Comparison of ENCODE assay signal across 8 cellular contexts in the genomic region with DNA sequence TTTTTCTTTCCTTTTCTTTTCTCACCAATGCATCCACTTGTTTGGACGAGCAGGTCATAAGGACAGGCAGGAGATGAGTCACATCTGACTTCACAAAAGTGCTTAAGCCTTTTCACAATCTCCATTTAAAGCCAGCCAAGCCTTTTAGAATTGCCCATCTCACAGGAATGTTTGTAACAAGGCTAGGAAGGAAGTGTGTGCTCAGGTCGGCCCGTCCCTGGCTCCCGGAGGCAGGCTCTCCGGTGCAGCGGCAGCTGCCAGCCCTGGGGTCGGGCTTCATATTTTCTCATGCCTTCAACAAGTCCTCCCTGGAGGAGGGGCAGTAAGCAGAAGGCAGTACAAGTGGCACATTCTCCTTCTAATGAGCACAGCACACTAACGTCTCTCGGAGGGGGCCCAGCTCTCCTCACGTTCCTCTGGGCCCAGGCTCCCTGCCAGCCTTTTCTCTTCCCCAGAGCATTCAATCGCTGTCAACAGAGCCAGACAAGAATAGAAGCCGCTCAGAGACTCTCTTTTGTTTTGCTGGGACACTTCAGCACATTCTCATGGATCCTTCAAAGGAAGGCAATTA.
DNase-seq lines count a peak whose midpoint lies in the region; ATAC-seq and TF ChIP-seq lines count a peak whose summit lies in the region.

No MANE protein-coding gene starts in this region.

- H3K4me3 Mint-ChIP-seq in T-cell: no peak overlapping the region

- intact Hi-C loops in esophagus squamous epithelium (cut with DNase I): no loop called here

- no peaks in the 10 kb centered on the region for H3K36me3 ChIP-seq in BLaER1
- no peaks in the 10 kb centered on the region for H3K36me3 ChIP-seq in esophagus squamous epithelium
- H3K36me3 ChIP-seq in neuronal stem cell (replicated peaks in 1 of 2; ENCODE audit: control insufficient read depth in 2 of 2, insufficient read depth in 2 of 2, low read length in 2 of 2): no peaks in the 10 kb centered on the region

- H4K20me1 ChIP-seq in BLaER1: no peaks in the 10 kb centered on the region

- peak; percentile 33 for DNase-seq in NCI-H774 (lab: John Stamatoyannopoulos, UW)
- no peak for DNase-seq in esophagus squamous epithelium (lab: John Stamatoyannopoulos, UW)
- peak; percentile 84 for DNase-seq in neuronal stem cell (ENCODE audit: low spot score)
- no peak for DNase-seq in activated effector memory CD4-positive, alpha-beta T cell treated with Interleukin-2 at 50 U/mL for 16 hours
- no peak for DNase-seq in T-cell
- DNase-seq in Kasumi-1 (lab: John Stamatoyannopoulos, UW): no peak

- no peak overlapping the region for H2BK120ac ChIP-seq in neuronal stem cell (ENCODE audit: low read depth, low read length)

- POLR2A ChIA-PET in T-cell (lab: Charles Lee): no interaction called here

- H3K18ac ChIP-seq in neuronal stem cell (ENCODE audit: low read length): peak overlapping the region; percentile 57

- H2AFZ ChIP-seq in neuronal stem cell (ENCODE audit: low read length): peak overlapping the region; percentile 89

- no peak overlapping the region for H3K4ac ChIP-seq in neuronal stem cell (ENCODE audit: low read length)

- no peak overlapping the region for H2AK5ac ChIP-seq in neuronal stem cell (ENCODE audit: low read depth, low read length)

- H2BK5ac ChIP-seq in neuronal stem cell (ENCODE audit: low read length): no peak overlapping the region

- H4K8ac ChIP-seq in neuronal stem cell (ENCODE audit: low read depth, low read length): no peak overlapping the region

- H3K9me3 ChIP-seq in BLaER1 (no peaks in the 10 kb centered on the region), esophagus squamous epithelium (no peaks in the 10 kb centered on the region), neuronal stem cell (replicated peaks in 1 of 2; ENCODE audit: control insufficient read depth in 2 of 2, insufficient read depth in 1 of 2, low read depth in 1 of 2, low read length in 2 of 2) (peaks cover 0 to 14% of the 10 kb centered on the region in 2 donors)

- no peak overlapping the region for H3K27ac Mint-ChIP-seq in T-cell

- no peak overlapping the region for H2BK15ac ChIP-seq in neuronal stem cell (ENCODE audit: low read length)

- H3K4me2 ChIP-seq in BLaER1 (peak overlapping the region; percentile 85), neuronal stem cell (ENCODE audit: insufficient read depth, low read length, poor library complexity, severe bottlenecking) (no peak overlapping the region)

- peak overlapping the region; percentile 61 for H3K4me3 ChIP-seq in BLaER1
- H3K4me3 ChIP-seq in esophagus squamous epithelium: peak overlapping the region in 3 of 4 donors; percentile 10 to 52 (median 28)
- peak overlapping the region in 1 of 2 donors; percentile 24 for H3K4me3 ChIP-seq in neuronal stem cell (ENCODE audit: low read length in 2 of 2)

- no peak for TF ChIP-seq POLR2A in esophagus squamous epithelium (IDR thresholded peaks at IDR 0.05)

- peaks cover 100% of the 10 kb centered on the region for H3K4me1 ChIP-seq in BLaER1
- peaks cover 0 to 38% (median 16%) of the 10 kb centered on the region in 3 donors for H3K4me1 ChIP-seq in esophagus squamous epithelium
- H3K4me1 ChIP-seq in neuronal stem cell (ENCODE audit: control insufficient read depth in 2 of 2, insufficient read depth in 1 of 2, low read depth in 1 of 2, low read length in 2 of 2): peaks cover 23 to 39% of the 10 kb centered on the region in 2 donors

- no peak for ATAC-seq in T-cell (replicated peaks in 1 of 4)
- no peak for ATAC-seq in HG03135 (IDR thresholded peaks at IDR 0.05; ENCODE audit: unreplicated experiment)

- H3K14ac ChIP-seq in neuronal stem cell (ENCODE audit: low read length): no peak overlapping the region

- 3% methylated on average over 11 to 12 of the region's 12 CpGs for WGBS in esophagus squamous epithelium, 2 donors
- WGBS in neuronal stem cell (ENCODE audit: extremely low coverage in 2 of 2, insufficient read length in 2 of 2, insufficient replicate concordance in 1 of 2), 2 donors: no CpG with 5 or more reads among the region's 12 CpGs

- H3K23ac ChIP-seq in neuronal stem cell (ENCODE audit: low read depth, low read length, poor library complexity): no peak overlapping the region

- no peak overlapping the region for H2BK12ac ChIP-seq in neuronal stem cell (ENCODE audit: low read length)

- no peak for TF ChIP-seq CTCF in esophagus squamous epithelium (IDR thresholded peaks at IDR 0.05)

- H3K27ac ChIP-seq in BLaER1 (peak overlapping the region; percentile 88), esophagus squamous epithelium (peak overlapping the region; percentile 73 to 91 (median 81)), neuronal stem cell (replicated peaks; ENCODE audit: low read length) (peak overlapping the region; percentile 95)

- no peaks in the 10 kb centered on the region for H3K36me3 Mint-ChIP-seq in T-cell

- CTCF ChIA-PET in T-cell (lab: Charles Lee): no interaction called here

- H3K79me1 ChIP-seq in neuronal stem cell (ENCODE audit: low read depth, low read length): no peaks in the 10 kb centered on the region

- H3K9ac ChIP-seq in BLaER1: peak overlapping the region; percentile 82
- H3K9ac ChIP-seq in neuronal stem cell (ENCODE audit: low read depth, low read length, poor library complexity): no peak overlapping the region

- H3K9me3 Mint-ChIP-seq in T-cell: no peaks in the 10 kb centered on the region

- H3K27me3 Mint-ChIP-seq in T-cell: peaks cover 23 to 24% of the 10 kb centered on the region in 2 donors

- H3K4me1 Mint-ChIP-seq in T-cell: no peaks in the 10 kb centered on the region

- H4K91ac ChIP-seq in neuronal stem cell (ENCODE audit: low read depth, low read length, poor library complexity): no peak overlapping the region

- H3K27me3 ChIP-seq in BLaER1 (no peaks in the 10 kb centered on the region), esophagus squamous epithelium (no peaks in the 10 kb centered on the region), neuronal stem cell (ENCODE audit: control insufficient read depth in 3 of 3, insufficient read depth in 3 of 3, low read depth in 1 of 3, low read length in 3 of 3) (no peaks in the 10 kb centered on the region)

Comparison
In these comparisons a context has a peak if more than half of its experiments do, and no peak if none do; other contexts are left out.
1. DNase-seq: peak in NCI-H774 (single experiment) and neuronal stem cell (single experiment); none in esophagus squamous epithelium (single experiment), activated effector memory CD4-positive, alpha-beta T cell treated with Interleukin-2 at 50 U/mL for 16 hours (single experiment), T-cell (0 of 34) and Kasumi-1 (0 of 2).
2. Peak in every context shown above with its lines, with median percentiles within 50 percentile points of each other: H3K27ac ChIP-seq.